In genomic region chr17:79905832-79906231, GRCh38 we compare ENCODE assay signal across 8 cellular contexts.
DNase-seq lines count a peak whose midpoint lies in the region; ATAC-seq and TF ChIP-seq lines count a peak whose summit lies in the region.

No MANE protein-coding gene starts in this region.

- peak; percentile 61 for ATAC-seq in activated naive CD8-positive, alpha-beta T cell treated with anti-CD3 and anti-CD28 coated beads, Interleukin-2, amount 50 U/mL, for 24 hours
- ATAC-seq in HG03378 (IDR thresholded peaks at IDR 0.05; ENCODE audit: unreplicated experiment) (no peak), GM21526 (IDR thresholded peaks at IDR 0.05; ENCODE audit: low FRiP score, unreplicated experiment) (no peak)

- H3K4me1 Mint-ChIP-seq in activated naive CD8-positive, alpha-beta T cell treated with anti-CD3 and anti-CD28 coated beads, Interleukin-2, amount 50 U/mL, for 24 hours: no peaks in the 10 kb centered on the region
- H3K4me1 Mint-ChIP-seq in osteocyte (ENCODE audit: unreplicated experiment): peaks cover 4% of the 10 kb centered on the region

- no peak overlapping the region for H3K4me3 Mint-ChIP-seq in activated naive CD8-positive, alpha-beta T cell treated with anti-CD3 and anti-CD28 coated beads, Interleukin-2, amount 50 U/mL, for 24 hours
- H3K4me3 Mint-ChIP-seq in osteocyte (ENCODE audit: unreplicated experiment): no peak overlapping the region

- peaks cover 2% of the 10 kb centered on the region for H3K27me3 Mint-ChIP-seq in activated naive CD8-positive, alpha-beta T cell treated with anti-CD3 and anti-CD28 coated beads, Interleukin-2, amount 50 U/mL, for 24 hours
- H3K27me3 Mint-ChIP-seq in osteocyte (ENCODE audit: unreplicated experiment): peaks cover 26% of the 10 kb centered on the region

- no peaks in the 10 kb centered on the region for H3K9me3 Mint-ChIP-seq in activated naive CD8-positive, alpha-beta T cell treated with anti-CD3 and anti-CD28 coated beads, Interleukin-2, amount 50 U/mL, for 24 hours
- no peaks in the 10 kb centered on the region for H3K9me3 Mint-ChIP-seq in osteocyte (ENCODE audit: unreplicated experiment)

- H3K27ac Mint-ChIP-seq in activated naive CD8-positive, alpha-beta T cell treated with anti-CD3 and anti-CD28 coated beads, Interleukin-2, amount 50 U/mL, for 24 hours: no peak overlapping the region
- H3K27ac Mint-ChIP-seq in osteocyte (ENCODE audit: unreplicated experiment): no peak overlapping the region

- DNase-seq in NCI-H345 (lab: John Stamatoyannopoulos, UW) (peak; percentile 31), NCI-H345 treated with DMSO at 0.1 percent for 48 hours (lab: John Stamatoyannopoulos, UW; ENCODE audit: unreplicated experiment) (no peak), M059J (ENCODE audit: low read depth) (peak; percentile 37), osteocyte (ENCODE audit: extremely low spot score, unreplicated experiment) (no peak), NCI-H1694 treated with DMSO at 0.1 percent for 48 hours (lab: John Stamatoyannopoulos, UW) (no peak)
- DNase-seq in activated naive CD8-positive, alpha-beta T cell treated with anti-CD3 and anti-CD28 coated beads, Interleukin-2, amount 50 U/mL, for 24 hours: no peak

- H3K36me3 Mint-ChIP-seq in activated naive CD8-positive, alpha-beta T cell treated with anti-CD3 and anti-CD28 coated beads, Interleukin-2, amount 50 U/mL, for 24 hours (ENCODE audit: low read depth): no peaks in the 10 kb centered on the region
- H3K36me3 Mint-ChIP-seq in osteocyte (ENCODE audit: unreplicated experiment): no peaks in the 10 kb centered on the region

- peak; percentile 16 for TF ChIP-seq CTCF in osteocyte (IDR thresholded peaks at IDR 0.05)

Comparison
In these comparisons a context has a peak if more than half of its experiments do, and no peak if none do; other contexts are left out.
1. DNase-seq: peak in NCI-H345 (single experiment) and M059J (single experiment); none in NCI-H345 treated with DMSO at 0.1 percent for 48 hours (single experiment), activated naive CD8-positive, alpha-beta T cell treated with anti-CD3 and anti-CD28 coated beads, Interleukin-2, amount 50 U/mL, for 24 hours (single experiment), osteocyte (single experiment) and NCI-H1694 treated with DMSO at 0.1 percent for 48 hours (single experiment).